ENCODE assay signal across 1 cellular context in the genomic region with DNA sequence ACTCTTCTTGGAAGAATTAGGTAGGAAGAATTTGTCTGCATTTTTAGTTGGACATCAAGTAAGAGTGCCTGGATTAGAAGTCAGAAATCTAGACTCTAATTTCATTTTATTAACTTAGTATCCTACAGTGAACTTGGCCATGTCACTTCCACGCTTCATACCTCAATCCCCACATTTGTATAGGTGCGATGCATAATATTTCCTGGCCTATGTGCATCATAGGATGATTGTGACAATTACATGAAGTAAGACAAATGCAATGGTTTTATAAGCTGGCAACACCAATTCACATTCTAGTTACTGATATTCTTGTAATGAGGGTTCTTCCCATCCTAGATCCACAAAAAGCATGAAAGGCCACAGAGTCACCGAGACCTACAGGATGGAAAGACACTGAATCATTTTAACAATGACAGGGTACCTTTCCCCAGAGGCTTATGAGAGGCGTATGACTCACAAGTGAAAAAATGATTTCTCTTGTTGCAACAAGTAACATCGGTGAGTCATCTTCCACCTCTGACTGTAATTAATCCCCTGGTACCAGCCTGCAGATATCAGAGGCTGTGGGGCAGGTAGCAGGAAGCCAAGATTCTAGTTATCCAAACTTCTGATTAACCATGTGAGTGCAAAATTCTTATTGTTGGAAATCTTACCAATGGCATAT.
TF ChIP-seq lines count a peak whose summit lies in the region.

No MANE protein-coding gene starts in this region.

TF ChIP-seq in A549, 52 proteins besides CTCF, POLR2A, EP300 and RAD21 (continued from another document):
- TF ChIP-seq PBX3 (IDR thresholded peaks at IDR 0.05) (peak; percentile 86), KDM1A (IDR thresholded peaks at IDR 0.05; ENCODE audit: low read depth) (no peak), JUN (IDR thresholded peaks at IDR 0.05) (peak; percentile 99), EHF (CRISPR knock-in tag; IDR thresholded peaks at IDR 0.05) (no peak), FOSL2 (IDR thresholded peaks at IDR 0.05) (peak; percentile 100), FOSL2 (CRISPR knock-in tag; IDR thresholded peaks at IDR 0.05) (peak; percentile 100), FOSB (CRISPR knock-in tag; IDR thresholded peaks at IDR 0.05) (no peak), USF2 (IDR thresholded peaks at IDR 0.05) (no peak), CHD2 (IDR thresholded peaks at IDR 0.05; ENCODE audit: low read length, partially characterized antibody) (no peak), HDAC2 (IDR thresholded peaks at IDR 0.05) (no peak), PHF8 (IDR thresholded peaks at IDR 0.05; ENCODE audit: borderline replicate concordance, low read depth) (no peak)
- TF ChIP-seq, protein P1, sequence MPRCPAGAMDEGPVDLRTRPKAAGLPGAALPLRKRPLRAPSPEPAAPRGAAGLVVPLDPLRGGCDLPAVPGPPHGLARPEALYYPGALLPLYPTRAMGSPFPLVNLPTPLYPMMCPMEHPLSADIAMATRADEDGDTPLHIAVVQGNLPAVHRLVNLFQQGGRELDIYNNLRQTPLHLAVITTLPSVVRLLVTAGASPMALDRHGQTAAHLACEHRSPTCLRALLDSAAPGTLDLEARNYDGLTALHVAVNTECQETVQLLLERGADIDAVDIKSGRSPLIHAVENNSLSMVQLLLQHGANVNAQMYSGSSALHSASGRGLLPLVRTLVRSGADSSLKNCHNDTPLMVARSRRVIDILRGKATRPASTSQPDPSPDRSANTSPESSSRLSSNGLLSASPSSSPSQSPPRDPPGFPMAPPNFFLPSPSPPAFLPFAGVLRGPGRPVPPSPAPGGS (IDR thresholded peaks at IDR 0.05), result peak; percentile 97
